In genomic region chr2:176818653-176819052, GRCh38 we compare ENCODE assay signal across 18 cellular contexts.
DNase-seq lines count a peak whose midpoint lies in the region; FAIRE-seq and TF ChIP-seq lines count a peak whose summit lies in the region.
"Had no signal": no experiment of that assay in that cellular context is flagged by ENCODE, and none has a peak within 500 bp of the region (broad histone marks: within the 10 kb centered on the region; RNA-seq: fewer than 3 reads in every experiment).

No MANE protein-coding gene starts in this region.

- no peak overlapping the region for H4K5ac ChIP-seq in H1 (ENCODE audit: insufficient read length, low read depth, low read length)

- H3K4me1 Mint-ChIP-seq in nephron, result peaks cover 47% of the 10 kb centered on the region

- TF ChIP-seq RAD21 in H1 (IDR thresholded peaks at IDR 0.05 in 1 of 2, conservative IDR thresholded peaks at IDR 0.05 in 1 of 2; ENCODE audit: low read depth in 2 of 2, low read length in 2 of 2), result no peak

- intact Hi-C loops in A673 (cut with micrococcal nuclease; ENCODE audit: unreplicated experiment), result loop anchor here (5.0 to 10.0 kb wide), 2 partner anchors 264 to 681 kb away; no protein-coding TSS in a partner anchor

- 0 out of 4 replicates have a peak overlapping the region, but pooled peaks have one; percentile 3 to 16 for H3K4me2 ChIP-seq in H1 (ENCODE audit: insufficient read depth in 1 of 2, low read depth in 2 of 2, low read length in 2 of 2)
- H3K4me2 ChIP-seq: BLaER1 had no signal

- H3K27me3 ChIP-seq in A673 (replicated peaks; ENCODE audit: insufficient read depth, low read depth, low read length, poor library complexity) (no peaks in the 10 kb centered on the region), HUES48 (ENCODE audit: control insufficient read depth, insufficient read depth, low read length) (no peaks in the 10 kb centered on the region), H1 (replicated peaks in 1 of 4; ENCODE audit: control insufficient read depth in 3 of 4, extremely low read depth in 1 of 4, insufficient read depth in 3 of 4, low read length in 3 of 4) (no peaks in the 10 kb centered on the region; a peak in 1 of 7 replicates)
- H3K27me3 ChIP-seq: BLaER1 had no signal

- no peak overlapping the region for H2BK12ac ChIP-seq in H1 (ENCODE audit: low read depth, low read length)

- no peaks in the 10 kb centered on the region for H3K79me1 ChIP-seq in H1 (ENCODE audit: low read depth, low read length)

- no peaks in the 10 kb centered on the region for H3K9me3 Mint-ChIP-seq in nephron
- H3K9me3 Mint-ChIP-seq: CD8-positive, alpha-beta memory T cell had no signal

- H2AK5ac ChIP-seq in H1 (ENCODE audit: low read depth, low read length), result no peak overlapping the region

- CTCF ChIA-PET in A673 (lab: Charles Lee) (interaction anchor here (0.5 kb wide), 1 partner anchor 163 kb away, joined by 4 read pairs; no protein-coding TSS in a partner anchor), H1 (lab: Charles Lee; ENCODE audit: partially characterized antibody) (interaction anchor here (1.1 to 4.6 kb wide), 9 partner anchors 9 to 945 kb away, joined by 3 to 29 read pairs (median 8); no protein-coding TSS in a partner anchor)

- no peaks in the 10 kb centered on the region for H3K36me3 Mint-ChIP-seq in nephron (ENCODE audit: low read depth)

- no peak overlapping the region for H3K14ac ChIP-seq in H1 (ENCODE audit: insufficient read length)

- H3K4me3 ChIP-seq in A673 (ENCODE audit: low read depth, low read length, poor library complexity, severe bottlenecking), result no peak overlapping the region
- H3K4me3 ChIP-seq in HUES48 (ENCODE audit: low read depth, low read length), result no peak overlapping the region
- no peak overlapping the region; a peak in 1 of 8 replicates for H3K4me3 ChIP-seq in H1 (ENCODE audit: extremely low read depth in 1 of 4, insufficient read depth in 2 of 4, low read depth in 3 of 4, low read length in 4 of 4)
- H3K4me3 ChIP-seq: BLaER1 had no signal

- FAIRE-seq in H1 (lab: Jason Lieb, UNC), result no peak
- FAIRE-seq: GM19239, H54, HepG2 had no signal

- no peak overlapping the region for H3K23ac ChIP-seq in H1 (ENCODE audit: insufficient read length)

- H2BK20ac ChIP-seq in H1 (ENCODE audit: low read length), result no peak overlapping the region

- H4K8ac ChIP-seq in H1 (ENCODE audit: extremely low read depth, insufficient read depth, low read length), result no peak overlapping the region

- no peak overlapping the region for H3K18ac ChIP-seq in H1 (ENCODE audit: extremely low read depth, low read length)

- no TSS peak for BruUV-seq in A673 (replicated peaks; lab: Mats Ljungman, UMichigan)

- H3K36me3 ChIP-seq in A673 (ENCODE audit: insufficient read depth, low read length, poor library complexity, severe bottlenecking) (no peaks in the 10 kb centered on the region), HUES48 (ENCODE audit: control insufficient read depth, insufficient read depth, low read length) (no peaks in the 10 kb centered on the region), H1 (ENCODE audit: control insufficient read depth in 2 of 4, insufficient read depth in 4 of 4, low read length in 3 of 4) (no peaks in the 10 kb centered on the region)
- H3K36me3 ChIP-seq: BLaER1 had no signal

- no peaks in the 10 kb centered on the region; the same call in 1 of the 2 replicates for H3K23me2 ChIP-seq in H1 (ENCODE audit: low read depth, low read length)

- H3K9me3 ChIP-seq in A673 (ENCODE audit: low read depth, low read length, poor library complexity, severe bottlenecking), result no peaks in the 10 kb centered on the region
- H3K9me3 ChIP-seq in HUES48 (ENCODE audit: control insufficient read depth, insufficient read depth, low read length), result no peaks in the 10 kb centered on the region
- H3K9me3 ChIP-seq in H1 (ENCODE audit: insufficient read depth in 2 of 2, low read depth in 1 of 2, low read length in 1 of 2), result no peaks in the 10 kb centered on the region
- H3K9me3 ChIP-seq: BLaER1, Caco-2 had no signal

- H3K4ac ChIP-seq in H1 (replicated peaks; ENCODE audit: insufficient read length, low read depth, low read length), result no peak overlapping the region

- H3K79me2 ChIP-seq in H1 (ENCODE audit: control insufficient read depth in 1 of 2, insufficient read depth in 2 of 2, low read length in 2 of 2), result no peaks in the 10 kb centered on the region

- no peaks in the 10 kb centered on the region for H4K20me1 ChIP-seq in H1 (replicated peaks in 1 of 2; ENCODE audit: control insufficient read depth in 1 of 2, insufficient read depth in 2 of 2, low read length in 2 of 2)
- H4K20me1 ChIP-seq: BLaER1 had no signal

- DNase-seq in A673 (ENCODE audit: low spot score), result peak; percentile 74
- DNase-seq in H1 (ENCODE audit: low read depth in 1 of 2, low spot score in 2 of 2), result no peak
- DNase-seq in SIG-M5 treated with dmso at 0.1 percent for 504 hours (lab: John Stamatoyannopoulos, UW; ENCODE audit: unreplicated experiment), result no peak
- DNase-seq in activated effector memory CD4-positive, alpha-beta T cell treated with Interleukin-2 at 50 U/mL for 16 hours, result no peak
- DNase-seq in SHP77 treated with DMSO at 0.1 percent for 48 hours (lab: John Stamatoyannopoulos, UW), result no peak
- DNase-seq in effector CD8-positive, alpha-beta T cell (lab: John Stamatoyannopoulos, UW), result no peak
- DNase-seq: AML-193; Caco-2; CD8-positive, alpha-beta memory T cell; DMS53; GF-D8 had no signal

- peak overlapping the region; percentile 42 to 82 (median 80) for H3K27ac Mint-ChIP-seq in nephron
- H3K27ac Mint-ChIP-seq: CD8-positive, alpha-beta memory T cell had no signal

- no peak overlapping the region for H2BK15ac ChIP-seq in H1 (ENCODE audit: low read length)

- peak overlapping the region; percentile 50 for H2BK120ac ChIP-seq in H1 (replicated peaks; ENCODE audit: low read depth, low read length)

- 47% methylated on average over 6 of the region's 6 CpGs; no CpG with 5 or more reads in 1 of the 2 experiments for WGBS in H1 (ENCODE audit: extremely low coverage in 1 of 2, insufficient coverage in 1 of 2, insufficient read length in 1 of 2, insufficient replicate concordance in 2 of 2, low coverage in 1 of 2, low lambda C conversion rate in 2 of 2, missing lambda C conversion rate in 1 of 2), 2 experiments

- no peak for TF ChIP-seq CTCF in A673 (conservative IDR thresholded peaks at IDR 0.05; ENCODE audit: low read depth, low read length)
- TF ChIP-seq CTCF in H1 (IDR thresholded peaks at IDR 0.05; ENCODE audit: control extremely low read depth in 1 of 3, insufficient read depth in 1 of 3, low read depth in 1 of 3, low read length in 3 of 3), result no peak
- no peak for TF ChIP-seq CTCF in nephron (IDR thresholded peaks at IDR 0.05; ENCODE audit: unreplicated experiment in 3 of 3)

- H3K4me3 Mint-ChIP-seq in nephron, result peak overlapping the region in 1 of 3 experiments; percentile 41
- H3K4me3 Mint-ChIP-seq: CD8-positive, alpha-beta memory T cell had no signal

- POLR2A ChIA-PET in A673 (lab: Charles Lee; ENCODE audit: low non-redundant PET) (no interaction called here), H1 (lab: Charles Lee; ENCODE audit: partially characterized antibody) (no interaction called here)

- peaks cover 74% of the 10 kb centered on the region for H3K4me1 ChIP-seq in A673 (ENCODE audit: insufficient read depth, low read length, poor library complexity, severe bottlenecking)
- peaks cover 40% of the 10 kb centered on the region for H3K4me1 ChIP-seq in HUES48 (ENCODE audit: control insufficient read depth, insufficient read depth, low read length)
- peaks cover 5 to 21% (median 15%) of the 10 kb centered on the region in 4 experiments; a peak in 5 of 7 replicates for H3K4me1 ChIP-seq in H1 (replicated peaks in 1 of 4; ENCODE audit: control insufficient read depth in 3 of 4, insufficient read depth in 4 of 4, low read length in 3 of 4)
- H3K4me1 ChIP-seq: BLaER1, Caco-2 had no signal

- H3K27ac ChIP-seq in A673 (ENCODE audit: low read depth, low read length, poor library complexity, severe bottlenecking) (peak overlapping the region; percentile 71), HUES48 (ENCODE audit: low read depth, low read length) (peak overlapping the region; percentile 8), H1 (ENCODE audit: low read depth, low read length) (no peak overlapping the region)
- H3K27ac ChIP-seq: 22Rv1, BLaER1 had no signal

- no peak for TF ChIP-seq POLR2A in H1 (IDR thresholded peaks at IDR 0.05; ENCODE audit: control extremely low read depth in 1 of 2, low read depth in 2 of 2, low read length in 2 of 2)

- H3K9ac ChIP-seq in HUES48 (ENCODE audit: low read depth, low read length), result no peak overlapping the region
- no peak overlapping the region for H3K9ac ChIP-seq in H1 (replicated peaks in 1 of 4; ENCODE audit: extremely low read depth in 1 of 4, low read depth in 3 of 4, low read length in 3 of 4)
- H3K9ac ChIP-seq: BLaER1 had no signal

- H3K56ac ChIP-seq in H1 (replicated peaks; ENCODE audit: insufficient read length, low read depth, low read length), result no peak overlapping the region

- no peaks in the 10 kb centered on the region for H3K27me3 Mint-ChIP-seq in nephron (ENCODE audit: low read depth)

- no peak overlapping the region for H2BK5ac ChIP-seq in H1 (ENCODE audit: low read depth, low read length)

- no peak overlapping the region for H2AFZ ChIP-seq in H1 (ENCODE audit: low read length)

- no peak overlapping the region for H4K91ac ChIP-seq in H1 (replicated peaks; ENCODE audit: insufficient read length, low read length)

- no peak for TF ChIP-seq EP300 in H1 (IDR thresholded peaks at IDR 0.05; ENCODE audit: borderline replicate concordance in 1 of 2, low read depth in 2 of 2, low read length in 2 of 2)

TF ChIP-seq in H1, 55 proteins besides CTCF, POLR2A, EP300 and RAD21 (continues in another document):
- TF ChIP-seq, protein P1, sequence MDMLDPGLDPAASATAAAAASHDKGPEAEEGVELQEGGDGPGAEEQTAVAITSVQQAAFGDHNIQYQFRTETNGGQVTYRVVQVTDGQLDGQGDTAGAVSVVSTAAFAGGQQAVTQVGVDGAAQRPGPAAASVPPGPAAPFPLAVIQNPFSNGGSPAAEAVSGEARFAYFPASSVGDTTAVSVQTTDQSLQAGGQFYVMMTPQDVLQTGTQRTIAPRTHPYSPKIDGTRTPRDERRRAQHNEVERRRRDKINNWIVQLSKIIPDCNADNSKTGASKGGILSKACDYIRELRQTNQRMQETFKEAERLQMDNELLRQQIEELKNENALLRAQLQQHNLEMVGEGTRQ (IDR thresholded peaks at IDR 0.05; ENCODE audit: low read length), result no peak
- TF ChIP-seq HDAC6 (IDR thresholded peaks at IDR 0.05; ENCODE audit: low read depth, low read length) (no peak), SAP30 (IDR thresholded peaks at IDR 0.05; ENCODE audit: insufficient read depth, insufficient replicate concordance, low read length) (no peak), SIX5 (IDR thresholded peaks at IDR 0.05; ENCODE audit: low read depth, low read length) (no peak), TBP (IDR thresholded peaks at IDR 0.05; ENCODE audit: low read depth, low read length) (no peak), YY1 (IDR thresholded peaks at IDR 0.05; ENCODE audit: low read depth, low read length) (no peak), SP2 (IDR thresholded peaks at IDR 0.05; ENCODE audit: low read length) (no peak), CHD1 (IDR thresholded peaks at IDR 0.05; ENCODE audit: low read depth, low read length) (no peak), BRCA1 (IDR thresholded peaks at IDR 0.05; ENCODE audit: low read depth, low read length) (no peak), EZH2 (IDR thresholded peaks at IDR 0.05; ENCODE audit: low read depth, low read length, severe bottlenecking) (no peak), BACH1 (IDR thresholded peaks at IDR 0.05; ENCODE audit: low read length) (no peak)
